In genomic region chr2:144999040-144999875, GRCh38 we compare ENCODE assay signal across 22 cellular contexts.
DNase-seq lines count a peak whose midpoint lies in the region; ATAC-seq, FAIRE-seq and TF ChIP-seq lines count a peak whose summit lies in the region.
"Had no signal": no experiment of that assay in that cellular context is flagged by ENCODE, and none has a peak within 500 bp of the region (broad histone marks: within the 10 kb centered on the region; RNA-seq: fewer than 3 reads in every experiment).

No MANE protein-coding gene starts in this region.

- H3K36me3 ChIP-seq in OCI-LY1 (ENCODE audit: insufficient read depth, low read length) (no peaks in the 10 kb centered on the region), tibial artery (no peaks in the 10 kb centered on the region)
- H3K36me3 ChIP-seq: HAP-1, neutrophil, SJCRH30 had no signal

- H3K4me1 Mint-ChIP-seq in activated CD4-positive, alpha-beta T cell treated with anti-CD3 and anti-CD28 coated beads, Interleukin-2, amount 10 ng/mL, durations not matched to agents 24 days and 14 days: no peaks in the 10 kb centered on the region
- H3K4me1 Mint-ChIP-seq: activated naive CD8-positive, alpha-beta T cell treated with anti-CD3 and anti-CD28 coated beads, Interleukin-2, amount 50 U/mL, for 24 hours; endodermal cell had no signal

- H3K9me2 ChIP-seq in OCI-LY1 (ENCODE audit: low read depth, low read length): no peaks in the 10 kb centered on the region

- peak overlapping the region; percentile 28 for H3K4me2 ChIP-seq in OCI-LY1 (ENCODE audit: low read length)

- no peaks in the 10 kb centered on the region for H3K36me3 Mint-ChIP-seq in activated CD4-positive, alpha-beta T cell treated with anti-CD3 and anti-CD28 coated beads, Interleukin-2, amount 10 ng/mL, durations not matched to agents 24 days and 14 days (ENCODE audit: low read depth)

- DNase-seq in iris pigment epithelial cell (ENCODE audit: low read depth) (peak; percentile 59), tibial artery (peak in 1 of 2 donors; percentile 35), NK-92 (lab: John Stamatoyannopoulos, UW; ENCODE audit: unreplicated experiment) (no peak), HK-2 (ENCODE audit: unreplicated experiment) (no peak)
- no peak for DNase-seq in activated CD4-positive, alpha-beta T cell treated with anti-CD3 and anti-CD28 coated beads, Interleukin-2, amount 10 ng/mL, durations not matched to agents 24 days and 14 days
- DNase-seq: activated naive CD8-positive, alpha-beta T cell treated with anti-CD3 and anti-CD28 coated beads, Interleukin-2, amount 50 U/mL, for 24 hours; EL; endodermal cell; NCI-H1092; NCI-H524 treated with DMSO at 0.1 percent for 48 hours; stimulated activated naive CD8-positive, alpha-beta T cell treated with anti-CD3 and anti-CD28 coated beads, Interleukin-15, Interleukin-2, amounts not matched to agents 100 U/mL and 50 U/mL, for 24 hours had no signal

- intact Hi-C loops in tibial artery (cut with DNase I; ENCODE audit: low total_unique reads): no loop called here
- intact Hi-C loops in activated CD4-positive, alpha-beta T cell treated with anti-CD3 and anti-CD28 coated beads, Interleukin-2, amount 10 ng/mL, durations not matched to agents 24 days and 14 days (cut with micrococcal nuclease): no loop called here

- peak; percentile 31 for FAIRE-seq in endometrium (lab: Jason Lieb, UNC)
- FAIRE-seq: frontal cortex, K562 had no signal

- no peak overlapping the region for H3K4me3 Mint-ChIP-seq in activated CD4-positive, alpha-beta T cell treated with anti-CD3 and anti-CD28 coated beads, Interleukin-2, amount 10 ng/mL, durations not matched to agents 24 days and 14 days
- H3K4me3 Mint-ChIP-seq: activated naive CD8-positive, alpha-beta T cell treated with anti-CD3 and anti-CD28 coated beads, Interleukin-2, amount 50 U/mL, for 24 hours; endodermal cell; T-helper 2 cell treated with Interferon-gamma antibody and Interleukin-4, amounts not matched to agents 5 μg/mL and 100 μg/mL, for 36 hours had no signal

- no peak overlapping the region for H3K4me3 ChIP-seq in OCI-LY1 (ENCODE audit: low read depth, low read length, poor library complexity, severe bottlenecking)
- H3K4me3 ChIP-seq in tibial artery: no peak overlapping the region
- H3K4me3 ChIP-seq: HAP-1, K562, SJCRH30 had no signal

- H3K27me3 ChIP-seq in OCI-LY1 (ENCODE audit: insufficient read depth, low read length) (no peaks in the 10 kb centered on the region), tibial artery (no peaks in the 10 kb centered on the region)
- H3K27me3 ChIP-seq: neutrophil, SJCRH30 had no signal

- no peaks in the 10 kb centered on the region for H4K20me1 ChIP-seq in OCI-LY1 (ENCODE audit: insufficient read depth, low read length)

- no peak for TF ChIP-seq CTCF in OCI-LY1 (IDR thresholded peaks at IDR 0.05; ENCODE audit: low read length)
- TF ChIP-seq CTCF in tibial artery (IDR thresholded peaks at IDR 0.05): no peak

- H3F3A ChIP-seq in OCI-LY1 (ENCODE audit: insufficient read depth, low read length): no peaks in the 10 kb centered on the region; the same call in 1 of the 2 replicates

- H3K9me3 Mint-ChIP-seq in activated CD4-positive, alpha-beta T cell treated with anti-CD3 and anti-CD28 coated beads, Interleukin-2, amount 10 ng/mL, durations not matched to agents 24 days and 14 days: no peaks in the 10 kb centered on the region
- H3K9me3 Mint-ChIP-seq: activated naive CD8-positive, alpha-beta T cell treated with anti-CD3 and anti-CD28 coated beads, Interleukin-2, amount 50 U/mL, for 24 hours; endodermal cell; T-helper 2 cell treated with Interferon-gamma antibody and Interleukin-4, amounts not matched to agents 5 μg/mL and 100 μg/mL, for 36 hours had no signal

- H3K27me3 Mint-ChIP-seq in activated CD4-positive, alpha-beta T cell treated with anti-CD3 and anti-CD28 coated beads, Interleukin-2, amount 10 ng/mL, durations not matched to agents 24 days and 14 days: no peaks in the 10 kb centered on the region

- H3K9ac ChIP-seq in OCI-LY1 (ENCODE audit: low read length): no peak overlapping the region

- no peaks in the 10 kb centered on the region for H3K79me2 ChIP-seq in OCI-LY1 (ENCODE audit: insufficient read depth, low read length)

- no peak for ATAC-seq in HG03565 (IDR thresholded peaks at IDR 0.05; ENCODE audit: unreplicated experiment)
- ATAC-seq: activated CD4-positive, CD25-positive, alpha-beta regulatory T cell treated with anti-CD3 and anti-CD28 coated beads, Interleukin-2, amount 50 U/mL, for 24 hours; activated naive CD8-positive, alpha-beta T cell treated with anti-CD3 and anti-CD28 coated beads, Interleukin-2, amount 50 U/mL, for 24 hours; K562; left lobe of liver; stimulated activated naive CD8-positive, alpha-beta T cell treated with anti-CD3 and anti-CD28 coated beads, Interleukin-15, Interleukin-2, amounts not matched to agents 100 U/mL and 50 U/mL, for 24 hours had no signal

- H3K4me1 ChIP-seq in OCI-LY1 (ENCODE audit: insufficient read depth, low read length, severe bottlenecking) (peaks cover 19% of the 10 kb centered on the region), tibial artery (peaks cover 0 to 50% (median 11%) of the 10 kb centered on the region in 4 donors)
- H3K4me1 ChIP-seq: HAP-1 had no signal

- H3K27ac ChIP-seq in OCI-LY1 (ENCODE audit: low read depth, low read length, poor library complexity, severe bottlenecking): peak overlapping the region; percentile 28
- peak overlapping the region; percentile 36 to 56 for H3K27ac ChIP-seq in tibial artery
- H3K27ac ChIP-seq: neutrophil, SJCRH30 had no signal

- H2AFZ ChIP-seq in OCI-LY1 (ENCODE audit: low read length): 0 out of 2 replicates have a peak overlapping the region, but pooled peaks have one; percentile 81

- H3K27ac Mint-ChIP-seq in activated CD4-positive, alpha-beta T cell treated with anti-CD3 and anti-CD28 coated beads, Interleukin-2, amount 10 ng/mL, durations not matched to agents 24 days and 14 days: no peak overlapping the region
- H3K27ac Mint-ChIP-seq: activated naive CD8-positive, alpha-beta T cell treated with anti-CD3 and anti-CD28 coated beads, Interleukin-2, amount 50 U/mL, for 24 hours; endodermal cell; T-helper 2 cell treated with Interferon-gamma antibody and Interleukin-4, amounts not matched to agents 5 μg/mL and 100 μg/mL, for 36 hours had no signal

- H3K9me3 ChIP-seq in OCI-LY1 (ENCODE audit: low read length) (no peaks in the 10 kb centered on the region), tibial artery (no peaks in the 10 kb centered on the region)
- H3K9me3 ChIP-seq: HAP-1, neutrophil, SJCRH30 had no signal
